ENCODE assay signal across 9 cellular contexts in genomic region chr19:1857648-1858326, GRCh38. TPM values are rescaled to one million over a fixed set of nuclear protein-coding genes. Genes with fewer than 3 reads are reported as not detected.
DNase-seq lines count a peak whose midpoint lies in the region; ATAC-seq and TF ChIP-seq lines count a peak whose summit lies in the region.
"Had no signal": no experiment of that assay in that cellular context is flagged by ENCODE, and none has a peak within 500 bp of the region (broad histone marks: within the 10 kb centered on the region; RNA-seq: fewer than 3 reads in every experiment).

No MANE protein-coding gene starts in this region.

- TF ChIP-seq EP300 in transverse colon (IDR thresholded peaks at IDR 0.05; ENCODE audit: low read depth): no peak

- TF ChIP-seq CTCF in liver (IDR thresholded peaks at IDR 0.05; ENCODE audit: low read depth, low read length, missing input control) (no peak), transverse colon (IDR thresholded peaks at IDR 0.05) (no peak)

- H3K4me3 ChIP-seq in liver (ENCODE audit: low read depth in 1 of 3, low read length in 3 of 3): peak overlapping the region in 1 of 3 donors; percentile 34
- peak overlapping the region in 2 of 4 donors; percentile 49 to 55 for H3K4me3 ChIP-seq in transverse colon

- H3K4me1 Mint-ChIP-seq in activated T-cell treated with anti-CD3 and anti-CD28 coated beads, Interleukin-2, amount 50 U/mL, for 24 hours (ENCODE audit: low read depth): peaks cover 74% of the 10 kb centered on the region
- peaks cover 54% of the 10 kb centered on the region for H3K4me1 Mint-ChIP-seq in activated naive CD8-positive, alpha-beta T cell treated with anti-CD3 and anti-CD28 coated beads, Interleukin-2, amount 50 U/mL, for 24 hours

- peaks cover 28% of the 10 kb centered on the region for H3K36me3 Mint-ChIP-seq in activated T-cell treated with anti-CD3 and anti-CD28 coated beads, Interleukin-2, amount 50 U/mL, for 24 hours (ENCODE audit: low read depth)
- H3K36me3 Mint-ChIP-seq in activated naive CD8-positive, alpha-beta T cell treated with anti-CD3 and anti-CD28 coated beads, Interleukin-2, amount 50 U/mL, for 24 hours (ENCODE audit: low read depth): peaks cover 8% of the 10 kb centered on the region

- H3K9me3 ChIP-seq in liver (ENCODE audit: control insufficient read depth in 4 of 4, low read length in 3 of 4) (no peaks in the 10 kb centered on the region), transverse colon (no peaks in the 10 kb centered on the region)

- H3K4me1 ChIP-seq in liver (ENCODE audit: control insufficient read depth in 4 of 4, insufficient read depth in 4 of 4, low read length in 3 of 4) (peaks cover 46 to 81% (median 60%) of the 10 kb centered on the region in 4 donors), transverse colon (peaks cover 69 to 95% (median 91%) of the 10 kb centered on the region in 4 donors)

- DNase-seq in activated T-cell treated with anti-CD3 and anti-CD28 coated beads, Interleukin-2, amount 50 U/mL, for 24 hours: no peak
- no peak for DNase-seq in activated T-cell treated with anti-CD3 and anti-CD28 coated beads for 4 hours
- no peak for DNase-seq in activated naive CD8-positive, alpha-beta T cell treated with anti-CD3 and anti-CD28 coated beads, Interleukin-2, amount 50 U/mL, for 24 hours
- peak; percentile 81 for DNase-seq in transverse colon
- no peak for DNase-seq in H4 (ENCODE audit: low spot score)
- no peak for DNase-seq in NCI-H524 treated with DMSO at 0.1 percent for 48 hours (lab: John Stamatoyannopoulos, UW)
- DNase-seq: NCI-H187 treated with DMSO at 0.1 percent for 48 hours had no signal

- peak overlapping the region; percentile 69 for H3K4me3 Mint-ChIP-seq in activated T-cell treated with anti-CD3 and anti-CD28 coated beads, Interleukin-2, amount 50 U/mL, for 24 hours
- peak overlapping the region; percentile 67 for H3K4me3 Mint-ChIP-seq in activated naive CD8-positive, alpha-beta T cell treated with anti-CD3 and anti-CD28 coated beads, Interleukin-2, amount 50 U/mL, for 24 hours

- H3K27me3 ChIP-seq in liver (ENCODE audit: control insufficient read depth in 4 of 4, insufficient read depth in 4 of 4, low read length in 3 of 4) (no peaks in the 10 kb centered on the region), transverse colon (no peaks in the 10 kb centered on the region)

- H3K27ac Mint-ChIP-seq in activated T-cell treated with anti-CD3 and anti-CD28 coated beads, Interleukin-2, amount 50 U/mL, for 24 hours: peak overlapping the region; percentile 83
- peak overlapping the region; percentile 35 for H3K27ac Mint-ChIP-seq in activated naive CD8-positive, alpha-beta T cell treated with anti-CD3 and anti-CD28 coated beads, Interleukin-2, amount 50 U/mL, for 24 hours

- in situ Hi-C loops in transverse colon (cut with MboI; ENCODE audit: low pct_ligation_motif_present in 1 of 4, low pct_unique_long_range_greater_than_20kb in 1 of 4, low sequenced_read_pairs in 3 of 4): no loop called here

- H3K36me3 ChIP-seq in liver (ENCODE audit: control insufficient read depth in 4 of 4, insufficient read depth in 3 of 4, low read depth in 1 of 4, low read length in 3 of 4) (peaks cover 0 to 2% (median 0%) of the 10 kb centered on the region in 4 donors), transverse colon (no peaks in the 10 kb centered on the region)

- H3K27ac ChIP-seq in liver (ENCODE audit: low read depth in 1 of 2, low read length in 2 of 2) (peak overlapping the region; percentile 89 to 92), transverse colon (peak overlapping the region; percentile 91 to 96 (median 93))

- no peak for TF ChIP-seq POLR2A in transverse colon (IDR thresholded peaks at IDR 0.05)

- TF ChIP-seq RAD21 in liver (IDR thresholded peaks at IDR 0.05): no peak

- H3K9ac ChIP-seq in liver (ENCODE audit: low read depth in 1 of 2, low read length in 2 of 2): peak overlapping the region; percentile 5 to 18

- no peaks in the 10 kb centered on the region for H3K9me3 Mint-ChIP-seq in activated T-cell treated with anti-CD3 and anti-CD28 coated beads, Interleukin-2, amount 50 U/mL, for 24 hours
- no peaks in the 10 kb centered on the region for H3K9me3 Mint-ChIP-seq in activated naive CD8-positive, alpha-beta T cell treated with anti-CD3 and anti-CD28 coated beads, Interleukin-2, amount 50 U/mL, for 24 hours

- no peak for ATAC-seq in activated naive CD8-positive, alpha-beta T cell treated with anti-CD3 and anti-CD28 coated beads, Interleukin-2, amount 50 U/mL, for 24 hours
- no peak for ATAC-seq in GM21723 (IDR thresholded peaks at IDR 0.05; ENCODE audit: unreplicated experiment)

- intact Hi-C loops in transverse colon (cut with DNase I; ENCODE audit: low total_unique reads): no loop called here

- WGBS in liver: 44% methylated on average over 16 of the region's 16 CpGs
- 7 to 49% methylated on average over 3 to 16 of the region's 16 CpGs for WGBS in transverse colon (ENCODE audit: low coverage in 1 of 2), 2 donors

- H3K27me3 Mint-ChIP-seq in activated T-cell treated with anti-CD3 and anti-CD28 coated beads, Interleukin-2, amount 50 U/mL, for 24 hours: no peaks in the 10 kb centered on the region
- H3K27me3 Mint-ChIP-seq in activated naive CD8-positive, alpha-beta T cell treated with anti-CD3 and anti-CD28 coated beads, Interleukin-2, amount 50 U/mL, for 24 hours: no peaks in the 10 kb centered on the region

TF ChIP-seq in liver, 16 proteins besides CTCF, POLR2A, EP300 and RAD21:
- no peak for TF ChIP-seq ATF3 (IDR thresholded peaks at IDR 0.05)
- TF ChIP-seq REST (IDR thresholded peaks at IDR 0.05): no peak
- TF ChIP-seq MAX (IDR thresholded peaks at IDR 0.05): no peak
- TF ChIP-seq EGR1 (IDR thresholded peaks at IDR 0.05; ENCODE audit: low read depth in 2 of 2): no peak
- TF ChIP-seq GABPA (IDR thresholded peaks at IDR 0.05 in 1 of 2, conservative IDR thresholded peaks at IDR 0.05 in 1 of 2): no peak
- TF ChIP-seq FOXA1 (IDR thresholded peaks at IDR 0.05): no peak
- TF ChIP-seq FOXA2 (IDR thresholded peaks at IDR 0.05): no peak
- TF ChIP-seq YY1 (IDR thresholded peaks at IDR 0.05): no peak

RNA-seq across cellular contexts. Expression of gene KLF16, which starts 5.6 kb away (rescaled TPM):
- total RNA-seq in liver (1 to 10 TPM; 4.4 to 7.6 TPM), transverse colon (10 to 100 TPM in 3 of 4 donors, 1 to 10 TPM in 1; 9.0 to 18.3 (median 11.6) TPM)
- polyA plus RNA-seq in liver: 10 to 100 TPM in 1 of 2 donors, 1 to 10 TPM in 1; 1.2 to 14.8 TPM
- 1.8 and 4.6 TPM in 2 replicates for total RNA-seq in H4 (2014; rRNA removed; shearing (Covaris generic))

RNA-seq across cellular contexts. Expression of gene REXO1, which starts 9.5 kb away (rescaled TPM):
- total RNA-seq in liver: 10 to 100 TPM in 1 of 2 donors, 1 to 10 TPM in 1; 8.3 to 11.5 TPM
- polyA plus RNA-seq in liver: 10 to 100 TPM in 1 of 2 donors, 1 to 10 TPM in 1; 2.0 to 10.0 TPM
- 10 to 100 TPM; 36.0 to 95.0 (median 56.3) TPM for total RNA-seq in transverse colon
- 2.3 and 4.2 TPM in 2 replicates for total RNA-seq in H4 (2014; rRNA removed; shearing (Covaris generic))

RNA-seq across cellular contexts. Expression of gene ABHD17A, which starts 27.5 kb away (rescaled TPM):
- total RNA-seq in liver (10 to 100 TPM; 25.4 to 28.6 TPM), transverse colon (100 to 1,000 TPM in 3 of 4 donors, 10 to 100 TPM in 1; 90.0 to 179 (median 140) TPM)
- polyA plus RNA-seq in liver: 10 to 100 TPM in 1 of 2 donors, 1 to 10 TPM in 1; 8.1 to 30.2 TPM
- 20.2 and 40.6 TPM in 2 replicates for total RNA-seq in H4 (2014; rRNA removed; shearing (Covaris generic))

RNA-seq across cellular contexts. Expression of gene ATP8B3, which starts 45.7 kb away (rescaled TPM):
- total RNA-seq in liver (1 to 10 TPM in 1 of 2 donors, under 1 TPM in 1; 0.50 to 3.1 TPM), transverse colon (under 1 TPM in 2 of 4 donors, not detected in 2; 0.27 to 0.75 TPM)
- under 1 TPM; 0.42 to 0.53 TPM for polyA plus RNA-seq in liver
- 3.6 and 7.8 TPM in 2 replicates for total RNA-seq in H4 (2014; rRNA removed; shearing (Covaris generic))

RNA-seq across cellular contexts. Expression of gene ADAT3, which starts 47.4 kb away (rescaled TPM):
- total RNA-seq in liver: 1 to 10 TPM; 1.3 to 3.3 TPM
- polyA plus RNA-seq in liver: 1 to 10 TPM; 1.4 to 2.8 TPM
- total RNA-seq in transverse colon: 10 to 100 TPM; 18.7 to 73.2 (median 30.3) TPM
- 0.93 and 1.0 TPM in 2 replicates for total RNA-seq in H4 (2014; rRNA removed; shearing (Covaris generic))
